In genomic region chrX:65668362-65669310, GRCh38 we compare ENCODE assay signal across 8 cellular contexts. TPM values are rescaled to one million over a fixed set of nuclear protein-coding genes. Genes with fewer than 3 reads are reported as not detected.
DNase-seq lines count a peak whose midpoint lies in the region; ATAC-seq and TF ChIP-seq lines count a peak whose summit lies in the region.

No MANE protein-coding gene starts in this region.

- DNase-seq in DMS53 (lab: John Stamatoyannopoulos, UW) (peak; percentile 29), DMS53 treated with DMSO at 0.1 percent for 48 hours (lab: John Stamatoyannopoulos, UW; ENCODE audit: unreplicated experiment) (no peak), astrocyte of the cerebellum (ENCODE audit: low read depth) (no peak), hypothalamus (lab: John Stamatoyannopoulos, UW) (peak in 44 of 51 donors; percentile 0 to 57 (median 14)), sigmoid colon (peak; percentile 90)
- peak; percentile 55 for DNase-seq in T-helper 2 cell treated with Interferon-gamma antibody and Interleukin-4, amounts not matched to agents 5 μg/mL and 100 μg/mL, for 36 hours (ENCODE audit: low spot score)

- H3K9me3 ChIP-seq in HUES64 (ENCODE audit: insufficient read depth, low read depth, low read length) (no peaks in the 10 kb centered on the region), sigmoid colon (no peaks in the 10 kb centered on the region)

- H3K36me3 ChIP-seq in HUES64 (ENCODE audit: insufficient read depth, low read length) (no peaks in the 10 kb centered on the region), sigmoid colon (no peaks in the 10 kb centered on the region)

- no peaks in the 10 kb centered on the region for H3K9me3 Mint-ChIP-seq in T-helper 2 cell treated with Interferon-gamma antibody and Interleukin-4, amounts not matched to agents 5 μg/mL and 100 μg/mL, for 36 hours

- no peak for TF ChIP-seq EP300 in sigmoid colon (IDR thresholded peaks at IDR 0.05)

- H3K27me3 Mint-ChIP-seq in T-helper 2 cell treated with Interferon-gamma antibody and Interleukin-4, amounts not matched to agents 5 μg/mL and 100 μg/mL, for 36 hours (ENCODE audit: low read depth): no peaks in the 10 kb centered on the region

- peaks cover 6% of the 10 kb centered on the region; the same call in 1 of the 2 replicates for H3K4me1 ChIP-seq in HUES64 (ENCODE audit: insufficient read depth, low read length)
- H3K4me1 ChIP-seq in sigmoid colon: peaks cover 0 to 38% (median 26%) of the 10 kb centered on the region in 4 donors

- H3K27ac ChIP-seq in HUES64 (ENCODE audit: low read depth, low read length) (peak overlapping the region; percentile 86), sigmoid colon (peak overlapping the region; percentile 93 to 96 (median 94))

- intact Hi-C loops in sigmoid colon (cut with DNase I): loop anchor here (2.0 kb wide), 1 partner anchor 38 kb away; no protein-coding TSS in a partner anchor

- H3K4me3 Mint-ChIP-seq in T-helper 2 cell treated with Interferon-gamma antibody and Interleukin-4, amounts not matched to agents 5 μg/mL and 100 μg/mL, for 36 hours: peak overlapping the region; percentile 98

- peak overlapping the region; percentile 95 for H3K9ac ChIP-seq in HUES64 (ENCODE audit: low read depth, low read length)

- TF ChIP-seq CTCF in astrocyte of the cerebellum (IDR thresholded peaks at IDR 0.05; ENCODE audit: low read depth, low read length, missing control alignments) (no peak), sigmoid colon (IDR thresholded peaks at IDR 0.05) (no peak)

- H3K27me3 ChIP-seq in HUES64 (ENCODE audit: insufficient read depth, low read length) (no peaks in the 10 kb centered on the region), sigmoid colon (no peaks in the 10 kb centered on the region)

- peaks cover 46% of the 10 kb centered on the region for H3K36me3 Mint-ChIP-seq in T-helper 2 cell treated with Interferon-gamma antibody and Interleukin-4, amounts not matched to agents 5 μg/mL and 100 μg/mL, for 36 hours (ENCODE audit: low read depth)

- TF ChIP-seq POLR2A in sigmoid colon (IDR thresholded peaks at IDR 0.05): peak in 1 of 2 donors; percentile 24

- in situ Hi-C loops in astrocyte of the cerebellum (cut with HindIII; ENCODE audit: low sequenced_read_pairs): no loop called here

- H3K4me1 Mint-ChIP-seq in T-helper 2 cell treated with Interferon-gamma antibody and Interleukin-4, amounts not matched to agents 5 μg/mL and 100 μg/mL, for 36 hours (ENCODE audit: low read depth): peaks cover 37% of the 10 kb centered on the region

- H3K4me3 ChIP-seq in HUES64 (ENCODE audit: low read length): peak overlapping the region; percentile 79
- peak overlapping the region; percentile 75 for H3K4me3 ChIP-seq in astrocyte of the cerebellum (ENCODE audit: low read depth, low read length)
- H3K4me3 ChIP-seq in sigmoid colon: peak overlapping the region; percentile 57 to 77 (median 68)

- H3K27ac Mint-ChIP-seq in T-helper 2 cell treated with Interferon-gamma antibody and Interleukin-4, amounts not matched to agents 5 μg/mL and 100 μg/mL, for 36 hours: peak overlapping the region; percentile 93

- WGBS in HUES64: 9% methylated on average over 11 of the region's 13 CpGs
- 21 to 57% methylated on average over 13 of the region's 13 CpGs for WGBS in sigmoid colon, 2 donors

- ATAC-seq in GM18520 (IDR thresholded peaks at IDR 0.05; ENCODE audit: unreplicated experiment): no peak

RNA-seq across cellular contexts. Expression of gene MSN, which starts 1.2 kb away (rescaled TPM):
- 136 TPM for polyA plus RNA-seq in HUES64 (2013, experiment 1 of 2)
- polyA plus RNA-seq in HUES64 (2013, experiment 2 of 2): 164 TPM
- total RNA-seq in sigmoid colon: 100 to 1,000 TPM; 136 to 152 (median 144) TPM
- polyA plus RNA-seq in sigmoid colon: 100 to 1,000 TPM in 1 of 3 donors, 10 to 100 TPM in 2; 23.6 to 116 (median 36.0) TPM

Comparison
In these comparisons a context has a peak if more than half of its experiments do, and no peak if none do; other contexts are left out.
1. DNase-seq: peak in DMS53 (single experiment), T-helper 2 cell treated with Interferon-gamma antibody and Interleukin-4, amounts not matched to agents 5 μg/mL and 100 μg/mL, for 36 hours (single experiment), hypothalamus (44 of 51) and sigmoid colon (single experiment); none in DMS53 treated with DMSO at 0.1 percent for 48 hours (single experiment) and astrocyte of the cerebellum (single experiment).
2. Peak in every context shown above with its lines, with median percentiles within 50 percentile points of each other: H3K4me3 ChIP-seq.